ENCODE assay signal across 1 cellular context in the genomic region with DNA sequence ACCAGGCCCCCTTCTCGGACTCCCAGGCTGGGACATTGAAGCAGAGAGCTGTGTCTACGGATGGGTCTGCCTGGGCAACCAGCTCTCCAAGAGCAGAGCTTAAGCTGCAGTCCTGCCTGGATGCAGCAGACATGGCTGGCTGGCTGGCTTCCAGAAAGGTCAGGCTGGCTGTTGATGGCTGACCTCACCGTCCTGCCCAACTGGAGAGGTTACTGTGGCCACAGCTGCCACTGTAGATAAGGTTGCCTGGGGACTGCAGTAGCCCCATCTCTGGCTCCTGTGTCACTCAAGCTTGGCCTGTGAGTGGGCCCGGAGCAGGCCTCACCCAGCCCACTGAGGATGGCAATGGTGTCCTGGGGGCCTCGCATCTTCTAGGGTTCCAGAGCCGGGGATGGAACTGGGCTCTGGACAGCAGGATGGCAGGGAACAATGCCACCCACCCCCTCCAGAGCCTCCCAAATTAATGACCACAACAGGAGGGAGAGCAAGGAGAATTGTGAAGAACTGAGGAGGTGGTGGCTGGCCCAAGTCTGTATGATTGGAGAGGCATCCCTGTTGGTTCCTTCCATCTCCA.
TF ChIP-seq lines count a peak whose summit lies in the region.

No MANE protein-coding gene starts in this region.

TF ChIP-seq in K562, 482 proteins besides CTCF, POLR2A, EP300 and RAD21 (continued from another document and continues in another):
- TF ChIP-seq, protein P1, sequence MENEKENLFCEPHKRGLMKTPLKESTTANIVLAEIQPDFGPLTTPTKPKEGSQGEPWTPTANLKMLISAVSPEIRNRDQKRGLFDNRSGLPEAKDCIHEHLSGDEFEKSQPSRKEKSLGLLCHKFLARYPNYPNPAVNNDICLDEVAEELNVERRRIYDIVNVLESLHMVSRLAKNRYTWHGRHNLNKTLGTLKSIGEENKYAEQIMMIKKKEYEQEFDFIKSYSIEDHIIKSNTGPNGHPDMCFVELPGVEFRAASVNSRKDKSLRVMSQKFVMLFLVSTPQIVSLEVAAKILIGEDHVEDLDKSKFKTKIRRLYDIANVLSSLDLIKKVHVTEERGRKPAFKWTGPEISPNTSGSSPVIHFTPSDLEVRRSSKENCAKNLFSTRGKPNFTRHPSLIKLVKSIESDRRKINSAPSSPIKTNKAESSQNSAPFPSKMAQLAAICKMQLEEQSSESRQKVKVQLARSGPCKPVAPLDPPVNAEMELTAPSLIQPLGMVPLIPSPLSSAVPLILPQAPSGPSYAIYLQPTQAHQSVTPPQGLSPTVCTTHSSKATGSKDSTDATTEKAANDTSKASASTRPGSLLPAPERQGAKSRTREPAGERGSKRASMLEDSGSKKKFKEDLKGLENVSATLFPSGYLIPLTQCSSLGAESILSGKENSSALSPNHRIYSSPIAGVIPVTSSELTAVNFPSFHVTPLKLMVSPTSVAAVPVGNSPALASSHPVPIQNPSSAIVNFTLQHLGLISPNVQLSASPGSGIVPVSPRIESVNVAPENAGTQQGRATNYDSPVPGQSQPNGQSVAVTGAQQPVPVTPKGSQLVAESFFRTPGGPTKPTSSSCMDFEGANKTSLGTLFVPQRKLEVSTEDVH (IDR thresholded peaks at IDR 0.05; ENCODE audit: low read depth, partially characterized antibody) = no peak
- peak; percentile 98 for TF ChIP-seq CTBP1 (IDR thresholded peaks at IDR 0.05; ENCODE audit: borderline replicate concordance)
- no peak for TF ChIP-seq ZC3H11A (IDR thresholded peaks at IDR 0.05; ENCODE audit: low read depth, low read length)
- TF ChIP-seq TRIM24 (IDR thresholded peaks at IDR 0.05) = peak; percentile 78 to 82
- TF ChIP-seq BRCA1 (IDR thresholded peaks at IDR 0.05) = no peak
- no peak for TF ChIP-seq BRCA1 (CRISPR knock-in tag; IDR thresholded peaks at IDR 0.05)
- no peak for TF ChIP-seq FOS (IDR thresholded peaks at IDR 0.05; ENCODE audit: extremely low read depth, insufficient read length)
- 0 out of 2 replicates have a peak, but pooled peaks have one; percentile 44 for TF ChIP-seq ELF2 (CRISPR knock-in tag; IDR thresholded peaks at IDR 0.05)
- TF ChIP-seq, protein P2, sequence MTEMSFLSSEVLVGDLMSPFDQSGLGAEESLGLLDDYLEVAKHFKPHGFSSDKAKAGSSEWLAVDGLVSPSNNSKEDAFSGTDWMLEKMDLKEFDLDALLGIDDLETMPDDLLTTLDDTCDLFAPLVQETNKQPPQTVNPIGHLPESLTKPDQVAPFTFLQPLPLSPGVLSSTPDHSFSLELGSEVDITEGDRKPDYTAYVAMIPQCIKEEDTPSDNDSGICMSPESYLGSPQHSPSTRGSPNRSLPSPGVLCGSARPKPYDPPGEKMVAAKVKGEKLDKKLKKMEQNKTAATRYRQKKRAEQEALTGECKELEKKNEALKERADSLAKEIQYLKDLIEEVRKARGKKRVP (CRISPR knock-in tag; IDR thresholded peaks at IDR 0.05) = peak; percentile 34; the same call in 1 of the 2 replicates
- TF ChIP-seq ZNF165 (CRISPR knock-in tag; IDR thresholded peaks at IDR 0.05; ENCODE audit: borderline replicate concordance) = no peak
- TF ChIP-seq, protein P3, sequence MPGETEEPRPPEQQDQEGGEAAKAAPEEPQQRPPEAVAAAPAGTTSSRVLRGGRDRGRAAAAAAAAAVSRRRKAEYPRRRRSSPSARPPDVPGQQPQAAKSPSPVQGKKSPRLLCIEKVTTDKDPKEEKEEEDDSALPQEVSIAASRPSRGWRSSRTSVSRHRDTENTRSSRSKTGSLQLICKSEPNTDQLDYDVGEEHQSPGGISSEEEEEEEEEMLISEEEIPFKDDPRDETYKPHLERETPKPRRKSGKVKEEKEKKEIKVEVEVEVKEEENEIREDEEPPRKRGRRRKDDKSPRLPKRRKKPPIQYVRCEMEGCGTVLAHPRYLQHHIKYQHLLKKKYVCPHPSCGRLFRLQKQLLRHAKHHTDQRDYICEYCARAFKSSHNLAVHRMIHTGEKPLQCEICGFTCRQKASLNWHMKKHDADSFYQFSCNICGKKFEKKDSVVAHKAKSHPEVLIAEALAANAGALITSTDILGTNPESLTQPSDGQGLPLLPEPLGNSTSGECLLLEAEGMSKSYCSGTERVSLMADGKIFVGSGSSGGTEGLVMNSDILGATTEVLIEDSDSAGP (CRISPR knock-in tag; IDR thresholded peaks at IDR 0.05) = no peak
- TF ChIP-seq, protein P4, sequence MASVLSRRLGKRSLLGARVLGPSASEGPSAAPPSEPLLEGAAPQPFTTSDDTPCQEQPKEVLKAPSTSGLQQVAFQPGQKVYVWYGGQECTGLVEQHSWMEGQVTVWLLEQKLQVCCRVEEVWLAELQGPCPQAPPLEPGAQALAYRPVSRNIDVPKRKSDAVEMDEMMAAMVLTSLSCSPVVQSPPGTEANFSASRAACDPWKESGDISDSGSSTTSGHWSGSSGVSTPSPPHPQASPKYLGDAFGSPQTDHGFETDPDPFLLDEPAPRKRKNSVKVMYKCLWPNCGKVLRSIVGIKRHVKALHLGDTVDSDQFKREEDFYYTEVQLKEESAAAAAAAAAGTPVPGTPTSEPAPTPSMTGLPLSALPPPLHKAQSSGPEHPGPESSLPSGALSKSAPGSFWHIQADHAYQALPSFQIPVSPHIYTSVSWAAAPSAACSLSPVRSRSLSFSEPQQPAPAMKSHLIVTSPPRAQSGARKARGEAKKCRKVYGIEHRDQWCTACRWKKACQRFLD (CRISPR knock-in tag; IDR thresholded peaks at IDR 0.05) = peak; percentile 88
- no peak for TF ChIP-seq RFX5 (IDR thresholded peaks at IDR 0.05; ENCODE audit: low read depth, low read length)
- TF ChIP-seq, protein P5, sequence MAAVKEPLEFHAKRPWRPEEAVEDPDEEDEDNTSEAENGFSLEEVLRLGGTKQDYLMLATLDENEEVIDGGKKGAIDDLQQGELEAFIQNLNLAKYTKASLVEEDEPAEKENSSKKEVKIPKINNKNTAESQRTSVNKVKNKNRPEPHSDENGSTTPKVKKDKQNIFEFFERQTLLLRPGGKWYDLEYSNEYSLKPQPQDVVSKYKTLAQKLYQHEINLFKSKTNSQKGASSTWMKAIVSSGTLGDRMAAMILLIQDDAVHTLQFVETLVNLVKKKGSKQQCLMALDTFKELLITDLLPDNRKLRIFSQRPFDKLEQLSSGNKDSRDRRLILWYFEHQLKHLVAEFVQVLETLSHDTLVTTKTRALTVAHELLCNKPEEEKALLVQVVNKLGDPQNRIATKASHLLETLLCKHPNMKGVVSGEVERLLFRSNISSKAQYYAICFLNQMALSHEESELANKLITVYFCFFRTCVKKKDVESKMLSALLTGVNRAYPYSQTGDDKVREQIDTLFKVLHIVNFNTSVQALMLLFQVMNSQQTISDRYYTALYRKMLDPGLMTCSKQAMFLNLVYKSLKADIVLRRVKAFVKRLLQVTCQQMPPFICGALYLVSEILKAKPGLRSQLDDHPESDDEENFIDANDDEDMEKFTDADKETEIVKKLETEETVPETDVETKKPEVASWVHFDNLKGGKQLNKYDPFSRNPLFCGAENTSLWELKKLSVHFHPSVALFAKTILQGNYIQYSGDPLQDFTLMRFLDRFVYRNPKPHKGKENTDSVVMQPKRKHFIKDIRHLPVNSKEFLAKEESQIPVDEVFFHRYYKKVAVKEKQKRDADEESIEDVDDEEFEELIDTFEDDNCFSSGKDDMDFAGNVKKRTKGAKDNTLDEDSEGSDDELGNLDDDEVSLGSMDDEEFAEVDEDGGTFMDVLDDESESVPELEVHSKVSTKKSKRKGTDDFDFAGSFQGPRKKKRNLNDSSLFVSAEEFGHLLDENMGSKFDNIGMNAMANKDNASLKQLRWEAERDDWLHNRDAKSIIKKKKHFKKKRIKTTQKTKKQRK (IDR thresholded peaks at IDR 0.05; ENCODE audit: borderline replicate concordance, low read depth, low read length) = no peak
- no peak for TF ChIP-seq HNRNPL (IDR thresholded peaks at IDR 0.05; ENCODE audit: low read depth, low read length)
- TF ChIP-seq, protein P6, sequence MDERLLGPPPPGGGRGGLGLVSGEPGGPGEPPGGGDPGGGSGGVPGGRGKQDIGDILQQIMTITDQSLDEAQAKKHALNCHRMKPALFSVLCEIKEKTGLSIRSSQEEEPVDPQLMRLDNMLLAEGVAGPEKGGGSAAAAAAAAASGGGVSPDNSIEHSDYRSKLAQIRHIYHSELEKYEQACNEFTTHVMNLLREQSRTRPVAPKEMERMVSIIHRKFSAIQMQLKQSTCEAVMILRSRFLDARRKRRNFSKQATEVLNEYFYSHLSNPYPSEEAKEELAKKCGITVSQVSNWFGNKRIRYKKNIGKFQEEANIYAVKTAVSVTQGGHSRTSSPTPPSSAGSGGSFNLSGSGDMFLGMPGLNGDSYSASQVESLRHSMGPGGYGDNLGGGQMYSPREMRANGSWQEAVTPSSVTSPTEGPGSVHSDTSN (CRISPR knock-in tag; IDR thresholded peaks at IDR 0.05; ENCODE audit: low read depth) = peak; percentile 88
- TF ChIP-seq, protein P6 (tag; conservative IDR thresholded peaks at IDR 0.05; ENCODE audit: low read depth) = peak; percentile 91
- no peak for TF ChIP-seq KDM2B (CRISPR knock-in tag; IDR thresholded peaks at IDR 0.05)
- no peak; the same call in 1 of the 2 replicates for TF ChIP-seq MEF2D (tag; conservative IDR thresholded peaks at IDR 0.05; ENCODE audit: low read depth)
- peak; percentile 18; the same call in 1 of the 2 replicates for TF ChIP-seq PHF8 (IDR thresholded peaks at IDR 0.05; ENCODE audit: borderline replicate concordance, low read length)
- no peak for TF ChIP-seq ZFP1 (CRISPR knock-in tag; IDR thresholded peaks at IDR 0.05)
- TF ChIP-seq NFE2 (IDR thresholded peaks at IDR 0.05; ENCODE audit: low read depth) = 0 out of 2 replicates have a peak, but pooled peaks have one; percentile 48
- no peak for TF ChIP-seq ZNF780A (CRISPR knock-in tag; IDR thresholded peaks at IDR 0.05)
- no peak for TF ChIP-seq KDM5B (IDR thresholded peaks at IDR 0.05; ENCODE audit: insufficient replicate concordance, low read depth, low read length)
- TF ChIP-seq, protein P7, sequence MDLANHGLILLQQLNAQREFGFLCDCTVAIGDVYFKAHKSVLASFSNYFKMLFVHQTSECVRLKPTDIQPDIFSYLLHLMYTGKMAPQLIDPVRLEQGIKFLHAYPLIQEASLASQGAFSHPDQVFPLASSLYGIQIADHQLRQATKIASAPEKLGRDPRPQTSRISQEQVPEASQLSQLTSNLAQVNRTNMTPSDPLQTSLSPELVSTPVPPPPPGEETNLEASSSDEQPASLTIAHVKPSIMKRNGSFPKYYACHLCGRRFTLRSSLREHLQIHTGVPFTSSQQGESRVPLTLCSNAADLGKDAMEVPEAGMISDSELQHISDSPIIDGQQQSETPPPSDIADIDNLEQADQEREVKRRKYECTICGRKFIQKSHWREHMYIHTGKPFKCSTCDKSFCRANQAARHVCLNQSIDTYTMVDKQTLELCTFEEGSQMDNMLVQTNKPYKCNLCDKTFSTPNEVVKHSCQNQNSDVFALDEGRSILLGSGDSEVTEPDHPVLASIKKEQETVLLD (IDR thresholded peaks at IDR 0.05) = no peak; the same call in 1 of the 2 replicates
- 0 out of 2 replicates have a peak, but pooled peaks have one; percentile 29 for TF ChIP-seq ZNF24 (IDR thresholded peaks at IDR 0.05)
- TF ChIP-seq, protein P8, sequence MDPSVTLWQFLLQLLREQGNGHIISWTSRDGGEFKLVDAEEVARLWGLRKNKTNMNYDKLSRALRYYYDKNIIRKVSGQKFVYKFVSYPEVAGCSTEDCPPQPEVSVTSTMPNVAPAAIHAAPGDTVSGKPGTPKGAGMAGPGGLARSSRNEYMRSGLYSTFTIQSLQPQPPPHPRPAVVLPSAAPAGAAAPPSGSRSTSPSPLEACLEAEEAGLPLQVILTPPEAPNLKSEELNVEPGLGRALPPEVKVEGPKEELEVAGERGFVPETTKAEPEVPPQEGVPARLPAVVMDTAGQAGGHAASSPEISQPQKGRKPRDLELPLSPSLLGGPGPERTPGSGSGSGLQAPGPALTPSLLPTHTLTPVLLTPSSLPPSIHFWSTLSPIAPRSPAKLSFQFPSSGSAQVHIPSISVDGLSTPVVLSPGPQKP (CRISPR knock-in tag; IDR thresholded peaks at IDR 0.05) = no peak
- TF ChIP-seq L3MBTL2 (IDR thresholded peaks at IDR 0.05) = peak; percentile 17; the same call in 1 of the 2 replicates
- TF ChIP-seq TAF1 (IDR thresholded peaks at IDR 0.05; ENCODE audit: control insufficient read depth, extremely low read depth, insufficient read depth, low read length, severe bottlenecking) = no peak
- peak; percentile 99 for TF ChIP-seq ARID1B (IDR thresholded peaks at IDR 0.05)
- no peak; the same call in 1 of the 2 replicates for TF ChIP-seq RAD51 (IDR thresholded peaks at IDR 0.05; ENCODE audit: borderline replicate concordance, low read depth)
- no peak for TF ChIP-seq CBX5 (IDR thresholded peaks at IDR 0.05; ENCODE audit: borderline replicate concordance, low read depth)
- no peak for TF ChIP-seq ZNF23 (CRISPR knock-in tag; IDR thresholded peaks at IDR 0.05)
- TF ChIP-seq PYGO2 (tag; IDR thresholded peaks at IDR 0.05) = peak; percentile 48
- no peak for TF ChIP-seq ZNF316 (IDR thresholded peaks at IDR 0.05)
- TF ChIP-seq NCOR1 (IDR thresholded peaks at IDR 0.05) = peak; percentile 97
- TF ChIP-seq, protein P9, sequence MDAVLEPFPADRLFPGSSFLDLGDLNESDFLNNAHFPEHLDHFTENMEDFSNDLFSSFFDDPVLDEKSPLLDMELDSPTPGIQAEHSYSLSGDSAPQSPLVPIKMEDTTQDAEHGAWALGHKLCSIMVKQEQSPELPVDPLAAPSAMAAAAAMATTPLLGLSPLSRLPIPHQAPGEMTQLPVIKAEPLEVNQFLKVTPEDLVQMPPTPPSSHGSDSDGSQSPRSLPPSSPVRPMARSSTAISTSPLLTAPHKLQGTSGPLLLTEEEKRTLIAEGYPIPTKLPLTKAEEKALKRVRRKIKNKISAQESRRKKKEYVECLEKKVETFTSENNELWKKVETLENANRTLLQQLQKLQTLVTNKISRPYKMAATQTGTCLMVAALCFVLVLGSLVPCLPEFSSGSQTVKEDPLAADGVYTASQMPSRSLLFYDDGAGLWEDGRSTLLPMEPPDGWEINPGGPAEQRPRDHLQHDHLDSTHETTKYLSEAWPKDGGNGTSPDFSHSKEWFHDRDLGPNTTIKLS (IDR thresholded peaks at IDR 0.05; ENCODE audit: borderline replicate concordance, low read depth) = 0 out of 2 replicates have a peak, but pooled peaks have one; percentile 46
- peak; percentile 65; the same call in 1 of the 2 replicates for TF ChIP-seq CC2D1A (IDR thresholded peaks at IDR 0.05)
- TF ChIP-seq RBM17 (IDR thresholded peaks at IDR 0.05; ENCODE audit: borderline replicate concordance, low read depth, low read length) = no peak
- TF ChIP-seq MECOM (CRISPR knock-in tag; IDR thresholded peaks at IDR 0.05) = 0 out of 2 replicates have a peak, but pooled peaks have one; percentile 44
- peak; percentile 21; the same call in 1 of the 2 replicates for TF ChIP-seq ZNF263 (CRISPR knock-in tag; IDR thresholded peaks at IDR 0.05; ENCODE audit: borderline replicate concordance)
- no peak for TF ChIP-seq NFATC3 (IDR thresholded peaks at IDR 0.05)
- no peak for TF ChIP-seq NR1H2 (CRISPR knock-in tag; IDR thresholded peaks at IDR 0.05)
- TF ChIP-seq PURB (CRISPR knock-in tag; IDR thresholded peaks at IDR 0.05; ENCODE audit: low read depth) = no peak
- TF ChIP-seq SIN3B (IDR thresholded peaks at IDR 0.05; ENCODE audit: low read depth) = no peak
- no peak for TF ChIP-seq ZC3H8 (IDR thresholded peaks at IDR 0.05)
- peak; percentile 46 for TF ChIP-seq CREB1 (IDR thresholded peaks at IDR 0.05)
- TF ChIP-seq CREB1 (CRISPR knock-in tag; IDR thresholded peaks at IDR 0.05) = 0 out of 2 replicates have a peak, but pooled peaks have one; percentile 22
- no peak for TF ChIP-seq ELF4 (CRISPR knock-in tag; IDR thresholded peaks at IDR 0.05)
